Comparison of ENCODE assay signal across 8 cellular contexts in the genomic region with DNA sequence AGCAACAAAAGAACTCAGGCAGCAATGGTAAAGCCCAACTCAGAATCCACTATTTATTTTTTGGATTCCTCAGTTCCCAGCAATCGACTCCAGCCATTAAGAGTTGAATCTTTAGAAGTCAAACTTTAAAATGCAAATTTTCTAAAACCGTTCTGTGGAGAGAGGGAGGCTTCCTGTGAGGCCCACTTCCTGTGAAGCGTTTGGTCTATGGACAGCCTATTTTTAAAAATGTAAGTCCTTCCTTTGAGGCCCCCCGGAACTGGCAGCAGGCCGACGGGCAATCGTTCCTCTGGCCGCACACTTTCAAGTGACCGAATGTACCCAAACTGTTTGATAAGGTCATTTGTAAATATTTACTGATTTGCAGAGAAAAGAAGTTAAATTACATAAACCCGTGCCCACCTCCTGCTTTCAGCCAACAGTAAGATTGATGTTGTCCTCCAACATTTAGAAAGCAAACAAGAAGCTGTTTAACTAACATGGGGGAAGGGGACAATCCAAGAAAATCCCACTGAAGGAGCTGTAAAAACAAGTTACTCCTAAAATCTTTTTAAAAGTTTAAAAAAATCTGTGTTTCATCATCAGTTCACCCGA.
DNase-seq lines count a peak whose midpoint lies in the region; ATAC-seq, FAIRE-seq and TF ChIP-seq lines count a peak whose summit lies in the region.

No MANE protein-coding gene starts in this region.

- intact Hi-C loops in naive thymus-derived CD4-positive, alpha-beta T cell (cut with micrococcal nuclease): loop anchor here (1.0 to 5.0 kb wide), 3 partner anchors 13 to 67 kb away; a partner anchor contains a TSS

- peak; percentile 58 for FAIRE-seq in GM12891 (lab: Jason Lieb, UNC)
- no peak for FAIRE-seq in frontal cortex (lab: Jason Lieb, UNC)

- H2AFZ ChIP-seq in GM23248: peak overlapping the region; percentile 92

- DNase-seq in GM12891 (ENCODE audit: insufficient read length, low spot score): peak; percentile 34
- peak; percentile 42 for DNase-seq in GM23248
- peak; percentile 52 for DNase-seq in NCI-H146 (lab: John Stamatoyannopoulos, UW)
- DNase-seq in caudate nucleus (lab: John Stamatoyannopoulos, UW): no peak
- peak in 5 of 9 donors; percentile 4 to 27 (median 16) for DNase-seq in naive thymus-derived CD4-positive, alpha-beta T cell
- DNase-seq in NCI-H1694 treated with DMSO at 0.1 percent for 48 hours (lab: John Stamatoyannopoulos, UW): no peak
- DNase-seq in frontal cortex (ENCODE audit: low spot score in 2 of 2): no peak
- no peak for DNase-seq in suprapubic skin (ENCODE audit: low spot score in 2 of 2)

- H3K79me2 ChIP-seq in GM23248 (ENCODE audit: insufficient read depth): peaks cover 26% of the 10 kb centered on the region; the same call in 1 of the 2 replicates

- peak overlapping the region; percentile 55 for H3K27ac ChIP-seq in GM23248
- peak overlapping the region; percentile 68 for H3K27ac ChIP-seq in caudate nucleus (ENCODE audit: low read depth, low read length)
- H3K27ac ChIP-seq in naive thymus-derived CD4-positive, alpha-beta T cell (ENCODE audit: low read depth, low read length): peak overlapping the region; percentile 48
- no peak overlapping the region for H3K27ac ChIP-seq in suprapubic skin

- no peaks in the 10 kb centered on the region for H3K9me2 ChIP-seq in GM23248 (ENCODE audit: insufficient read depth)

- TF ChIP-seq EP300 in suprapubic skin (IDR thresholded peaks at IDR 0.05): no peak

- in situ Hi-C loops in GM23248 (cut with MboI): no loop called here

- H3K4me2 ChIP-seq in GM23248 (ENCODE audit: unreplicated experiment): peak overlapping the region; percentile 85

- TF ChIP-seq CTCF in suprapubic skin (IDR thresholded peaks at IDR 0.05): no peak

- TF ChIP-seq POLR2A in GM12891 (IDR thresholded peaks at IDR 0.05; ENCODE audit: low read depth, low read length) (no peak; the same call in 1 of the 2 replicates), suprapubic skin (IDR thresholded peaks at IDR 0.05) (no peak)

- peaks cover 45 to 79% (median 70%) of the 10 kb centered on the region in 7 donors for H3K4me1 Mint-ChIP-seq in naive thymus-derived CD4-positive, alpha-beta T cell

- H3K36me3 ChIP-seq in GM23248 (ENCODE audit: low read depth) (no peaks in the 10 kb centered on the region), suprapubic skin (peaks cover 28% of the 10 kb centered on the region)
- peaks cover 0 to 34% (median 4%) of the 10 kb centered on the region in 3 experiments for H3K36me3 ChIP-seq in naive thymus-derived CD4-positive, alpha-beta T cell (ENCODE audit: control insufficient read depth in 2 of 3, insufficient read depth in 3 of 3, low read length in 3 of 3)

- no peaks in the 10 kb centered on the region for H3K27me3 ChIP-seq in GM23248 (replicated peaks; ENCODE audit: insufficient read depth)
- no peaks in the 10 kb centered on the region for H3K27me3 ChIP-seq in naive thymus-derived CD4-positive, alpha-beta T cell (ENCODE audit: control insufficient read depth in 2 of 2, insufficient read depth in 2 of 2, low read length in 2 of 2)
- no peaks in the 10 kb centered on the region for H3K27me3 ChIP-seq in suprapubic skin

- CTCF ChIA-PET in naive thymus-derived CD4-positive, alpha-beta T cell (lab: Charles Lee): no interaction called here

- H3K27me3 Mint-ChIP-seq in naive thymus-derived CD4-positive, alpha-beta T cell: no peaks in the 10 kb centered on the region

- 8 to 9% methylated on average over 11 of the region's 11 CpGs for WGBS in GM23248 (ENCODE audit: low coverage in 1 of 2, low lambda C conversion rate in 2 of 2, missing lambda C conversion rate in 2 of 2), 2 experiments
- WGBS in suprapubic skin: 31% methylated on average over 11 of the region's 11 CpGs

- H3K9ac ChIP-seq in GM23248: peak overlapping the region; percentile 75

- peaks cover 19 to 43% (median 37%) of the 10 kb centered on the region in 5 donors for H3K36me3 Mint-ChIP-seq in naive thymus-derived CD4-positive, alpha-beta T cell

- peaks cover 4% of the 10 kb centered on the region; the same call in 1 of the 2 replicates for H3F3A ChIP-seq in GM23248 (ENCODE audit: insufficient read depth)

- no peaks in the 10 kb centered on the region for H4K20me1 ChIP-seq in GM23248 (ENCODE audit: insufficient read depth)

- peak overlapping the region; percentile 68 to 96 (median 89) for H3K27ac Mint-ChIP-seq in naive thymus-derived CD4-positive, alpha-beta T cell

- POLR2A ChIA-PET in naive thymus-derived CD4-positive, alpha-beta T cell (lab: Charles Lee): interaction anchor here (0.7 kb wide), 1 partner anchor 8 kb away, joined by 3 read pairs; no protein-coding TSS in a partner anchor

- ATAC-seq in naive thymus-derived CD4-positive, alpha-beta T cell: no peak

- H3K4me1 ChIP-seq in GM23248 (ENCODE audit: insufficient read depth): peaks cover 15% of the 10 kb centered on the region
- peaks cover 23 to 26% of the 10 kb centered on the region in 2 donors for H3K4me1 ChIP-seq in naive thymus-derived CD4-positive, alpha-beta T cell (ENCODE audit: control insufficient read depth in 2 of 2, insufficient read depth in 2 of 2, low read length in 2 of 2)
- H3K4me1 ChIP-seq in suprapubic skin: peaks cover 20% of the 10 kb centered on the region

- no peaks in the 10 kb centered on the region for H3K9me3 Mint-ChIP-seq in naive thymus-derived CD4-positive, alpha-beta T cell

- H3K4me3 ChIP-seq in GM23248 (peak overlapping the region; percentile 51), suprapubic skin (no peak overlapping the region)
- H3K4me3 ChIP-seq in naive thymus-derived CD4-positive, alpha-beta T cell (ENCODE audit: low read length): peak overlapping the region; percentile 6

- no peaks in the 10 kb centered on the region for H3K9me3 ChIP-seq in GM23248 (ENCODE audit: low read depth)
- no peaks in the 10 kb centered on the region for H3K9me3 ChIP-seq in naive thymus-derived CD4-positive, alpha-beta T cell (ENCODE audit: control insufficient read depth in 2 of 3, low read length in 3 of 3)
- H3K9me3 ChIP-seq in suprapubic skin: no peaks in the 10 kb centered on the region

- peak overlapping the region; percentile 68 to 86 (median 78) for H3K4me3 Mint-ChIP-seq in naive thymus-derived CD4-positive, alpha-beta T cell

TF ChIP-seq in GM12891, 5 proteins besides CTCF, POLR2A, EP300 and RAD21:
- TF ChIP-seq POLR2AphosphoS5 (IDR thresholded peaks at IDR 0.05; ENCODE audit: low read depth, low read length) (no peak), TAF1 (IDR thresholded peaks at IDR 0.05; ENCODE audit: low read depth, low read length) (no peak), SPI1 (IDR thresholded peaks at IDR 0.05; ENCODE audit: low read depth, low read length) (0 out of 2 replicates have a peak, but pooled peaks have one; percentile 17), POU2F2 (IDR thresholded peaks at IDR 0.05; ENCODE audit: low read depth, low read length) (peak; percentile 44; the same call in 1 of the 2 replicates)

Comparison
In these comparisons a context has a peak if more than half of its experiments do, and no peak if none do; other contexts are left out.
1. DNase-seq: peak in GM12891 (single experiment), GM23248 (single experiment), NCI-H146 (single experiment) and naive thymus-derived CD4-positive, alpha-beta T cell (5 of 9); none in caudate nucleus (0 of 61), NCI-H1694 treated with DMSO at 0.1 percent for 48 hours (single experiment), frontal cortex (0 of 2) and suprapubic skin (0 of 2).